ENCODE assay signal across 9 cellular contexts in genomic region chr17:79075861-79076406, GRCh38. TPM values are rescaled to one million over a fixed set of nuclear protein-coding genes. Genes with fewer than 3 reads are reported as not detected.
A peak's percentile ranks its signal among the peaks of the same experiment; 100 is the strongest.
DNase-seq lines count a peak whose midpoint lies in the region; ATAC-seq, FAIRE-seq and TF ChIP-seq lines count a peak whose summit lies in the region.
"Had no signal": no experiment of that assay in that cellular context is flagged by ENCODE, and none has a peak within 500 bp of the region (broad histone marks: within the 10 kb centered on the region; RNA-seq: fewer than 3 reads in every experiment).

No MANE protein-coding gene starts in this region.

- H3K4me3 ChIP-seq in HCT116 (replicated peaks in 1 of 2; ENCODE audit: low read depth in 1 of 2, low read length in 2 of 2) (peak overlapping the region; percentile 78 to 91), hepatocyte (peak overlapping the region; percentile 63)

- FAIRE-seq in RCC 7860 (lab: Jason Lieb, UNC), result no peak

- peak overlapping the region; percentile 80 for H3K9ac ChIP-seq in HCT116 (ENCODE audit: low read length)

- no peak for DNase-seq in HCT116 (ENCODE audit: low read depth, low spot score)
- no peak for DNase-seq in activated CD4-positive, alpha-beta memory T cell treated with anti-CD3 and anti-CD28 coated beads, Interleukin-2, amount 10 ng/mL, durations not matched to agents 7 days and 5 days
- DNase-seq in hepatocyte (ENCODE audit: low spot score), result no peak
- no peak for DNase-seq in stimulated activated naive B cell treated with anti-CD40 and anti-IgM and Interleukin-4, amounts not matched to agents 10 μg/mL and 1 μg/mL and 100 μg/mL, for 72 hours
- DNase-seq in dedifferentiated amniotic fluid mesenchymal stem cell (ENCODE audit: extremely low spot score), result no peak
- no peak for DNase-seq in RCC 7860 (ENCODE audit: low spot score)
- DNase-seq in putamen (ENCODE audit: low spot score), result no peak
- DNase-seq in NCI-H187 (lab: John Stamatoyannopoulos, UW), result no peak
- DNase-seq: effector memory CD4-positive, alpha-beta T cell had no signal

- TF ChIP-seq RAD21 in HCT116 (IDR thresholded peaks at IDR 0.05; ENCODE audit: low read depth), result no peak

- H3K27me3 ChIP-seq in HCT116 (ENCODE audit: insufficient read depth, low read length) (no peaks in the 10 kb centered on the region), hepatocyte (no peaks in the 10 kb centered on the region)

- H3K36me3 ChIP-seq in HCT116 (ENCODE audit: control insufficient read depth in 1 of 2, insufficient read depth in 2 of 2, low read length in 2 of 2), result peaks cover 14 to 15% of the 10 kb centered on the region in 2 experiments; a peak in 3 of 4 replicates
- no peaks in the 10 kb centered on the region for H3K36me3 ChIP-seq in hepatocyte (replicated peaks; ENCODE audit: insufficient read depth, low read depth)

- RAD21 ChIA-PET in HCT116 (lab: Charles Lee; ENCODE audit: low non-redundant PET in 1 of 2, low total read pairs in 2 of 2, uncharacterized antibody in 2 of 2, unreplicated experiment in 2 of 2), result no interaction called here

- TF ChIP-seq POLR2A in HCT116 (IDR thresholded peaks at IDR 0.05; ENCODE audit: borderline replicate concordance, extremely low read depth, insufficient read depth, insufficient read length), result no peak

- no peaks in the 10 kb centered on the region for H3K27me3 Mint-ChIP-seq in activated CD4-positive, alpha-beta memory T cell treated with anti-CD3 and anti-CD28 coated beads, Interleukin-2, amount 10 ng/mL, durations not matched to agents 7 days and 5 days
- H3K27me3 Mint-ChIP-seq in stimulated activated naive B cell treated with anti-CD40 and anti-IgM and Interleukin-4, amounts not matched to agents 10 μg/mL and 1 μg/mL and 100 μg/mL, for 72 hours, result no peaks in the 10 kb centered on the region

- no peaks in the 10 kb centered on the region for H3K9me2 ChIP-seq in HCT116 (ENCODE audit: insufficient read depth)
- H3K9me2 ChIP-seq in hepatocyte (replicated peaks; ENCODE audit: insufficient read depth), result no peaks in the 10 kb centered on the region

- no TSS peak for BruUV-seq in HCT116 (replicated peaks; lab: Mats Ljungman, UMichigan)

- H2AFZ ChIP-seq in HCT116 (ENCODE audit: low read depth, low read length, poor library complexity, severe bottlenecking) (no peak overlapping the region), hepatocyte (no peak overlapping the region)

- H3K4me1 Mint-ChIP-seq in activated CD4-positive, alpha-beta memory T cell treated with anti-CD3 and anti-CD28 coated beads, Interleukin-2, amount 10 ng/mL, durations not matched to agents 7 days and 5 days, result peaks cover 9% of the 10 kb centered on the region
- peaks cover 9 to 14% of the 10 kb centered on the region in 2 donors for H3K4me1 Mint-ChIP-seq in stimulated activated naive B cell treated with anti-CD40 and anti-IgM and Interleukin-4, amounts not matched to agents 10 μg/mL and 1 μg/mL and 100 μg/mL, for 72 hours

- H3K4me1 ChIP-seq in HCT116 (ENCODE audit: control insufficient read depth in 1 of 2, insufficient read depth in 2 of 2, low read length in 2 of 2) (peaks cover 10 to 22% of the 10 kb centered on the region in 2 experiments; a peak in 3 of 4 replicates), hepatocyte (ENCODE audit: insufficient read depth) (peaks cover 11% of the 10 kb centered on the region)

- H3K9me3 ChIP-seq in HCT116 (ENCODE audit: control insufficient read depth in 1 of 2, insufficient read depth in 1 of 2, low read depth in 1 of 2, low read length in 2 of 2), result no peaks in the 10 kb centered on the region
- no peaks in the 10 kb centered on the region for H3K9me3 ChIP-seq in hepatocyte (ENCODE audit: low read depth)

- 88% methylated on average over 9 of the region's 9 CpGs for WGBS in hepatocyte (ENCODE audit: low lambda C conversion rate, missing lambda C conversion rate)

- CTCF ChIA-PET in HCT116 (lab: Charles Lee), result interaction anchor here (1.9 kb wide), 1 partner anchor 12 kb away, joined by 5 read pairs; no protein-coding TSS in a partner anchor
- CTCF ChIA-PET in activated CD4-positive, alpha-beta memory T cell treated with anti-CD3 and anti-CD28 coated beads, Interleukin-2, amount 10 ng/mL, durations not matched to agents 7 days and 5 days (lab: Charles Lee), result no interaction called here

- H4K20me1 ChIP-seq in HCT116 (ENCODE audit: insufficient read depth) (no peaks in the 10 kb centered on the region), hepatocyte (ENCODE audit: insufficient read depth, poor library complexity, severe bottlenecking) (no peaks in the 10 kb centered on the region)

- ATAC-seq in HCT116, result no peak
- no peak for ATAC-seq in stimulated activated naive B cell treated with anti-CD40 and anti-IgM and Interleukin-4, amounts not matched to agents 10 μg/mL and 1 μg/mL and 100 μg/mL, for 72 hours (replicated peaks)

- no peak for TF ChIP-seq CTCF in HCT116 (IDR thresholded peaks at IDR 0.05 in 2 of 3, conservative IDR thresholded peaks at IDR 0.05 in 1 of 3; ENCODE audit: borderline replicate concordance in 1 of 3, insufficient read depth in 1 of 3, low read depth in 2 of 3, low read length in 2 of 3)
- no peak for TF ChIP-seq CTCF in hepatocyte (IDR thresholded peaks at IDR 0.05; ENCODE audit: poor library complexity)

- POLR2A ChIA-PET in HCT116 (lab: Charles Lee), result interaction anchor here (1.6 to 1.7 kb wide), 2 partner anchors 10 to 50 kb away, joined by 3 to 5 read pairs; no protein-coding TSS in a partner anchor
- POLR2A ChIA-PET in activated CD4-positive, alpha-beta memory T cell treated with anti-CD3 and anti-CD28 coated beads, Interleukin-2, amount 10 ng/mL, durations not matched to agents 7 days and 5 days (lab: Charles Lee), result no interaction called here

- peak overlapping the region; percentile 73 for H3K4me3 Mint-ChIP-seq in activated CD4-positive, alpha-beta memory T cell treated with anti-CD3 and anti-CD28 coated beads, Interleukin-2, amount 10 ng/mL, durations not matched to agents 7 days and 5 days
- H3K4me3 Mint-ChIP-seq in stimulated activated naive B cell treated with anti-CD40 and anti-IgM and Interleukin-4, amounts not matched to agents 10 μg/mL and 1 μg/mL and 100 μg/mL, for 72 hours, result peak overlapping the region; percentile 92 to 96

- H3K27ac Mint-ChIP-seq in activated CD4-positive, alpha-beta memory T cell treated with anti-CD3 and anti-CD28 coated beads, Interleukin-2, amount 10 ng/mL, durations not matched to agents 7 days and 5 days, result peak overlapping the region; percentile 2
- peak overlapping the region; percentile 82 for H3K27ac Mint-ChIP-seq in stimulated activated naive B cell treated with anti-CD40 and anti-IgM and Interleukin-4, amounts not matched to agents 10 μg/mL and 1 μg/mL and 100 μg/mL, for 72 hours

- H3K9me3 Mint-ChIP-seq in activated CD4-positive, alpha-beta memory T cell treated with anti-CD3 and anti-CD28 coated beads, Interleukin-2, amount 10 ng/mL, durations not matched to agents 7 days and 5 days, result no peaks in the 10 kb centered on the region
- no peaks in the 10 kb centered on the region for H3K9me3 Mint-ChIP-seq in stimulated activated naive B cell treated with anti-CD40 and anti-IgM and Interleukin-4, amounts not matched to agents 10 μg/mL and 1 μg/mL and 100 μg/mL, for 72 hours

- H3K79me2 ChIP-seq in HCT116 (ENCODE audit: insufficient read depth, low read length), result peaks cover 9% of the 10 kb centered on the region; the same call in 1 of the 2 replicates
- H3K79me2 ChIP-seq in hepatocyte, result peaks cover 9% of the 10 kb centered on the region

- H3K36me3 Mint-ChIP-seq in activated CD4-positive, alpha-beta memory T cell treated with anti-CD3 and anti-CD28 coated beads, Interleukin-2, amount 10 ng/mL, durations not matched to agents 7 days and 5 days (ENCODE audit: low read depth), result peaks cover 10% of the 10 kb centered on the region
- H3K36me3 Mint-ChIP-seq in stimulated activated naive B cell treated with anti-CD40 and anti-IgM and Interleukin-4, amounts not matched to agents 10 μg/mL and 1 μg/mL and 100 μg/mL, for 72 hours, result peaks cover 22 to 24% of the 10 kb centered on the region in 2 donors

- peak overlapping the region; percentile 93 for H3K4me2 ChIP-seq in HCT116 (ENCODE audit: low read length)
- H3K4me2 ChIP-seq in hepatocyte, result peak overlapping the region; percentile 96

- intact Hi-C loops in HCT116 (cut with micrococcal nuclease), result no loop called here

- H3K27ac ChIP-seq in HCT116 (ENCODE audit: low read depth, low read length) (no peak overlapping the region), hepatocyte (no peak overlapping the region)

TF ChIP-seq in HCT116, 20 proteins besides CTCF, POLR2A, EP300 and RAD21 (continues in another document):
- TF ChIP-seq, protein P1, sequence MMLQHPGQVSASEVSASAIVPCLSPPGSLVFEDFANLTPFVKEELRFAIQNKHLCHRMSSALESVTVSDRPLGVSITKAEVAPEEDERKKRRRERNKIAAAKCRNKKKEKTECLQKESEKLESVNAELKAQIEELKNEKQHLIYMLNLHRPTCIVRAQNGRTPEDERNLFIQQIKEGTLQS (IDR thresholded peaks at IDR 0.05), result no peak
- no peak for TF ChIP-seq FOSL1 (IDR thresholded peaks at IDR 0.05; ENCODE audit: low read depth)
- no peak for TF ChIP-seq ELF1 (IDR thresholded peaks at IDR 0.05; ENCODE audit: borderline replicate concordance, low read depth)
- TF ChIP-seq CEBPB (IDR thresholded peaks at IDR 0.05; ENCODE audit: low read depth), result no peak
- TF ChIP-seq CBX3 (IDR thresholded peaks at IDR 0.05; ENCODE audit: low read depth), result no peak
- TF ChIP-seq, protein P2, sequence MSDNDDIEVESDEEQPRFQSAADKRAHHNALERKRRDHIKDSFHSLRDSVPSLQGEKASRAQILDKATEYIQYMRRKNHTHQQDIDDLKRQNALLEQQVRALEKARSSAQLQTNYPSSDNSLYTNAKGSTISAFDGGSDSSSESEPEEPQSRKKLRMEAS (IDR thresholded peaks at IDR 0.05), result no peak
- TF ChIP-seq POLR2AphosphoS5 (IDR thresholded peaks at IDR 0.05; ENCODE audit: low read depth, low read length), result no peak
- TF ChIP-seq JUND (IDR thresholded peaks at IDR 0.05), result no peak
- TF ChIP-seq YY1 (IDR thresholded peaks at IDR 0.05; ENCODE audit: extremely low read depth, insufficient replicate concordance, low read depth, low read length), result no peak
- TF ChIP-seq ZNF274 (IDR thresholded peaks at IDR 0.05; ENCODE audit: low read depth, low read length), result no peak

RNA-seq across cellular contexts. Expression of gene ENGASE, which starts 1.3 kb away (rescaled TPM):
- total RNA-seq in HCT116 (2021; ENCODE audit: unreplicated experiment), result 54.2 TPM
- 21.4 and 21.8 TPM in 2 replicates for polyA plus RNA-seq in HCT116 (2012)
- 10 to 100 TPM; 28.5 to 28.9 TPM for total RNA-seq in activated CD4-positive, alpha-beta memory T cell treated with anti-CD3 and anti-CD28 coated beads, Interleukin-2, amount 10 ng/mL, durations not matched to agents 7 days and 5 days
- total RNA-seq in hepatocyte, result 17.5 and 34.0 TPM in 2 replicates
- polyA plus RNA-seq in hepatocyte, result 24.4 and 46.2 TPM in 2 replicates

RNA-seq across cellular contexts. Expression of gene C1QTNF1, which starts 52.0 kb away (rescaled TPM):
- total RNA-seq in HCT116 (2021; ENCODE audit: unreplicated experiment) (4.0 TPM), hepatocyte (9.5 and 12.8 TPM in 2 replicates)
- polyA plus RNA-seq in HCT116 (2012), result 3.5 and 3.7 TPM in 2 replicates
- total RNA-seq in activated CD4-positive, alpha-beta memory T cell treated with anti-CD3 and anti-CD28 coated beads, Interleukin-2, amount 10 ng/mL, durations not matched to agents 7 days and 5 days, result not detected
- 13.3 and 14.7 TPM in 2 replicates for polyA plus RNA-seq in hepatocyte
